ENCODE assay signal across 13 cellular contexts in the genomic region with DNA sequence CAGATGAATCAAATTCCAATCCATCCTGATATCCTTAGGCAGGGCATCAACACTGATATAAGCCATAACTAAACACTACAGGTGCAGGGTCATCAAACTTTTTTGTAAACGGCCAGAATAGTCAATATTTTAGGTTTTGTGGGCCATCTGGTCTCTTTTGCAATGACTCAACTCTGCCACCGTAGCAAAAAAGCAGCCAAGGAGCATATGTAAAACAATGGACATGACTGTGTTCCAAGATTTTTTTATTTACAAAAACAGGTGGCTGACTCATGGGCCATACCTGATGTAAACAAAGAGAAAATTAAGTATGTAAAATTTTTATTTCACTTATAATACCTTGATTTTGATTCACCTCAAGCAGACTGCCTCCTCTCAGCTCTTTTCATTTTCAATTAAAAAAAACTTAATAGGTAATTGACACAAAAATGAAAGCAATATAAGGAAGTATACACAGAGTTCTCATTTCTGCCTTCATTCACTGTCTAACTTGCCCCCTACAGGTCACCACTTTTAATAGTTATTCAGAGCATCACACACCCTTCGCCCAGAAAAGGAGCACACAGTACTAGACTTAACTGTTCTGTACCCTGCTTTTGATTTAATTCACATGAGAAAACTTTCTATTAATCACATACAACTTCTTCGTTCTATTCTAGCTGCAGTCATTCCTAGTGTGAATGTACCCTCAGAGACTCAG. TPM values are rescaled to one million over a fixed set of nuclear protein-coding genes. Genes with fewer than 3 reads are reported as not detected.
DNase-seq lines count a peak whose midpoint lies in the region; ATAC-seq and TF ChIP-seq lines count a peak whose summit lies in the region.
"Had no signal": no experiment of that assay in that cellular context is flagged by ENCODE, and none has a peak within 500 bp of the region (broad histone marks: within the 10 kb centered on the region; RNA-seq: fewer than 3 reads in every experiment).

No MANE protein-coding gene starts in this region.

- no peaks in the 10 kb centered on the region for H3K4me1 ChIP-seq in gastroesophageal sphincter
- H3K4me1 ChIP-seq: uterus had no signal

- ATAC-seq in GM18502 (IDR thresholded peaks at IDR 0.05; ENCODE audit: poor library complexity, unreplicated experiment): peak; percentile 74
- peak; percentile 89 for ATAC-seq in GM21526 (IDR thresholded peaks at IDR 0.05; ENCODE audit: low FRiP score, unreplicated experiment)
- ATAC-seq in gastroesophageal sphincter: no peak
- ATAC-seq: activated CD4-positive, CD25-positive, alpha-beta regulatory T cell treated with anti-CD3 and anti-CD28 coated beads, Interleukin-2, amount 50 U/mL, for 24 hours; Panc1 had no signal

- in situ Hi-C loops in KBM-7 (cut with MboI; ENCODE audit: low pct_unique_long_range_greater_than_20kb, low sequenced_read_pairs): no loop called here

- H3K36me3 ChIP-seq in gastroesophageal sphincter: no peaks in the 10 kb centered on the region
- H3K36me3 ChIP-seq: uterus had no signal

- no peak for TF ChIP-seq POLR2A in gastroesophageal sphincter (IDR thresholded peaks at IDR 0.05)

- no peak for TF ChIP-seq EP300 in gastroesophageal sphincter (IDR thresholded peaks at IDR 0.05)

- WGBS in gastroesophageal sphincter (ENCODE audit: low coverage in 1 of 2), 2 donors: 33 to 61% methylated on average over 1 to 3 of the region's 4 CpGs

- H3K27me3 ChIP-seq in gastroesophageal sphincter: no peaks in the 10 kb centered on the region
- H3K27me3 ChIP-seq: uterus had no signal

- TF ChIP-seq CTCF in gastroesophageal sphincter (IDR thresholded peaks at IDR 0.05): no peak

- H3K27ac ChIP-seq in gastroesophageal sphincter: no peak overlapping the region
- H3K27ac ChIP-seq: uterus had no signal

- peak; percentile 10 for DNase-seq in KBM-7
- DNase-seq in cerebellar cortex (ENCODE audit: low spot score): peak; percentile 22
- no peak for DNase-seq in cerebellar nuclear complex (lab: John Stamatoyannopoulos, UW)
- DNase-seq in NCI-H1417 (lab: John Stamatoyannopoulos, UW): no peak
- no peak for DNase-seq in OCI-M2 (lab: John Stamatoyannopoulos, UW; ENCODE audit: unreplicated experiment)
- DNase-seq: activated naive CD4-positive, alpha-beta T cell treated with anti-CD3 and anti-CD28 coated beads, Interleukin-2, amount 10 ng/mL, durations not matched to agents 7 days and 5 days; Calu3; uterus had no signal

- H3K9me3 ChIP-seq in gastroesophageal sphincter: no peaks in the 10 kb centered on the region
- H3K9me3 ChIP-seq: uterus had no signal

- no peak overlapping the region for H3K4me3 ChIP-seq in gastroesophageal sphincter
- H3K4me3 ChIP-seq: uterus had no signal

RNA-seq across cellular contexts. Expression of a gene that starts 35.3 kb away (rescaled TPM):
- 10 to 100 TPM; 44.0 to 82.4 (median 56.1) TPM for total RNA-seq in gastroesophageal sphincter

Comparison
In these comparisons a context has a peak if more than half of its experiments do, and no peak if none do; other contexts are left out.
1. DNase-seq: peak in KBM-7 (single experiment) and cerebellar cortex (single experiment); none in cerebellar nuclear complex (0 of 2), NCI-H1417 (0 of 3) and OCI-M2 (single experiment).